10 cellular contexts compared by ENCODE assay signal in the genomic region with DNA sequence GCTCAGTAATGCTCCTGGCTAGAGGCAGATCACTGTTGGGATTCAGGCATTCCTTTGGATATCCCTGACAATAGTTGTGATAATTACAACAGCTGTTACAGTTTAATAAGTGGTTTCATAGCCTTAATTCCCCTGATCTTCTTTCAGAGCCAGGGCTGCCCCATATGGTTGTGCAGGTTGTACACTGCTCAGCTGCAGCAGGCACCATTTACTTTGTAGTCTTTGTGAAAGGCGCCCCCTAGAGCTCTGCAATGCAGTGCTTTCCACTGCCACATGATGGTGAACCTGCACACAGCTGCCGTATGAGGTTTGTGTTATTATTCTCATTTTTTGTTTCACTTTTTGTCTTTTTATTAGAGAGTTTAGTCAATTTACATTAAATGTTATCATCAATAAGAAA.
A peak's percentile ranks its signal among the peaks of the same experiment; 100 is the strongest.
DNase-seq lines count a peak whose midpoint lies in the region; ATAC-seq and TF ChIP-seq lines count a peak whose summit lies in the region.
"Had no signal": no experiment of that assay in that cellular context is flagged by ENCODE, and none has a peak within 500 bp of the region (broad histone marks: within the 10 kb centered on the region; RNA-seq: fewer than 3 reads in every experiment).

No MANE protein-coding gene starts in this region.

- ATAC-seq in GM19035 (IDR thresholded peaks at IDR 0.05; ENCODE audit: unreplicated experiment) (peak; percentile 96), HG03097 (IDR thresholded peaks at IDR 0.05; ENCODE audit: low FRiP score, unreplicated experiment) (peak; percentile 85)

- peaks cover 11% of the 10 kb centered on the region for H3K27me3 Mint-ChIP-seq in type B pancreatic cell

- H3K9me3 Mint-ChIP-seq in type B pancreatic cell = no peaks in the 10 kb centered on the region
- H3K9me3 Mint-ChIP-seq: T-helper 1 cell treated with Interleukin-12 subunit alpha and Interleukin-12 subunit beta and Interleukin-4 antibody, amounts not matched to agents 30 μg/mL and 1 μg/mL, for 36 hours had no signal

- peak; percentile 73 for TF ChIP-seq CTCF in epithelial cell of esophagus (IDR thresholded peaks at IDR 0.05; ENCODE audit: insufficient read depth, low read depth, low read length, missing control alignments)
- TF ChIP-seq CTCF in type B pancreatic cell (conservative IDR thresholded peaks at IDR 0.05) = peak; percentile 58

- no peak overlapping the region for H3K4me3 Mint-ChIP-seq in type B pancreatic cell
- H3K4me3 Mint-ChIP-seq: naive B cell; T-helper 1 cell treated with Interleukin-12 subunit alpha and Interleukin-12 subunit beta and Interleukin-4 antibody, amounts not matched to agents 30 μg/mL and 1 μg/mL, for 36 hours had no signal

- H3K36me3 Mint-ChIP-seq in type B pancreatic cell = no peaks in the 10 kb centered on the region
- H3K36me3 Mint-ChIP-seq: naive B cell had no signal

- H3K4me1 Mint-ChIP-seq in type B pancreatic cell (ENCODE audit: unreplicated experiment) = no peaks in the 10 kb centered on the region
- H3K4me1 Mint-ChIP-seq: naive B cell had no signal

- DNase-seq in Caki2 (ENCODE audit: low read depth) (peak; percentile 13), NCI-H82 (lab: John Stamatoyannopoulos, UW) (peak; percentile 86), epithelial cell of esophagus (ENCODE audit: low read depth) (peak; percentile 70), type B pancreatic cell (ENCODE audit: extremely low spot score, unreplicated experiment) (no peak), NCI-H2107 (lab: John Stamatoyannopoulos, UW) (no peak)
- DNase-seq in activated CD4-positive, CD25-positive, alpha-beta regulatory T cell (lab: John Stamatoyannopoulos, UW) = no peak
- DNase-seq: naive B cell had no signal

- in situ Hi-C loops in Caki2 (cut with HindIII; ENCODE audit: low pct_unique_long_range_greater_than_20kb, low sequenced_read_pairs) = no loop called here

- H3K4me3 ChIP-seq in epithelial cell of esophagus (ENCODE audit: low read length) = no peak overlapping the region

- no peak overlapping the region for H3K27ac Mint-ChIP-seq in type B pancreatic cell
- H3K27ac Mint-ChIP-seq: naive B cell; T-helper 1 cell treated with Interleukin-12 subunit alpha and Interleukin-12 subunit beta and Interleukin-4 antibody, amounts not matched to agents 30 μg/mL and 1 μg/mL, for 36 hours had no signal

Comparison
In these comparisons a context has a peak if more than half of its experiments do, and no peak if none do; other contexts are left out.
1. DNase-seq: peak in Caki2 (single experiment), NCI-H82 (single experiment) and epithelial cell of esophagus (single experiment); none in type B pancreatic cell (single experiment), activated CD4-positive, CD25-positive, alpha-beta regulatory T cell (0 of 4) and NCI-H2107 (single experiment).